ENCODE assay signal across 11 cellular contexts in genomic region chr16:89485701-89486246, GRCh38. TPM values are rescaled to one million over a fixed set of nuclear protein-coding genes. Genes with fewer than 3 reads are reported as not detected.
DNase-seq lines count a peak whose midpoint lies in the region; ATAC-seq and TF ChIP-seq lines count a peak whose summit lies in the region.
"Had no signal": no experiment of that assay in that cellular context is flagged by ENCODE, and none has a peak within 500 bp of the region (broad histone marks: within the 10 kb centered on the region; RNA-seq: fewer than 3 reads in every experiment).

No MANE protein-coding gene starts in this region.

- peak overlapping the region; percentile 19 for H3K4me3 ChIP-seq in naive thymus-derived CD4-positive, alpha-beta T cell (ENCODE audit: low read length)
- H3K4me3 ChIP-seq: left lung had no signal

- peak overlapping the region; percentile 86 to 99 (median 94) for H3K27ac Mint-ChIP-seq in CD14-positive monocyte
- H3K27ac Mint-ChIP-seq in HFFc6: peak overlapping the region; percentile 71
- peak overlapping the region; percentile 91 to 98 for H3K27ac Mint-ChIP-seq in activated naive CD4-positive, alpha-beta T cell treated with anti-CD3 and anti-CD28 coated beads, Interleukin-2, amount 50 U/mL, for 72 hours
- H3K27ac Mint-ChIP-seq in naive thymus-derived CD4-positive, alpha-beta T cell: peak overlapping the region; percentile 83 to 99 (median 96)

- H3K9me3 Mint-ChIP-seq in CD14-positive monocyte: peaks cover 0 to 2% (median 0%) of the 10 kb centered on the region in 7 donors
- no peaks in the 10 kb centered on the region for H3K9me3 Mint-ChIP-seq in HFFc6
- H3K9me3 Mint-ChIP-seq in activated naive CD4-positive, alpha-beta T cell treated with anti-CD3 and anti-CD28 coated beads, Interleukin-2, amount 50 U/mL, for 72 hours: no peaks in the 10 kb centered on the region
- H3K9me3 Mint-ChIP-seq in naive thymus-derived CD4-positive, alpha-beta T cell: peaks cover 0 to 6% (median 0%) of the 10 kb centered on the region in 11 donors

- intact Hi-C loops in CD14-positive monocyte (cut with micrococcal nuclease): loop anchor here (5.0 kb wide), 2 partner anchors 43 to 128 kb away; no protein-coding TSS in a partner anchor
- intact Hi-C loops in naive thymus-derived CD4-positive, alpha-beta T cell (cut with micrococcal nuclease): loop anchor here (2.0 to 5.0 kb wide), 6 partner anchors 19 to 217 kb away; partner anchors contain the start of gene SPATA2L (in 1 of the 2)

- no peaks in the 10 kb centered on the region for H3K36me3 ChIP-seq in naive thymus-derived CD4-positive, alpha-beta T cell (ENCODE audit: control insufficient read depth in 2 of 3, insufficient read depth in 3 of 3, low read length in 3 of 3)
- H3K36me3 ChIP-seq: left lung had no signal

- DNase-seq in CD14-positive monocyte (ENCODE audit: low spot score) (no peak), HFFc6 (no peak), epidermal melanocyte (ENCODE audit: insufficient read length, low spot score) (no peak)
- no peak for DNase-seq in activated naive CD4-positive, alpha-beta T cell treated with anti-CD3 and anti-CD28 coated beads, Interleukin-2, amount 50 U/mL, for 72 hours (ENCODE audit: low spot score in 2 of 2)
- DNase-seq in naive thymus-derived CD4-positive, alpha-beta T cell: no peak
- no peak for DNase-seq in activated CD4-positive, CD25-positive, alpha-beta regulatory T cell (lab: John Stamatoyannopoulos, UW)
- DNase-seq: caudate nucleus, left lung, SHP77 had no signal

- ATAC-seq in activated naive CD4-positive, alpha-beta T cell treated with anti-CD3 and anti-CD28 coated beads, Interleukin-2, amount 50 U/mL, for 72 hours: no peak
- no peak for ATAC-seq in naive thymus-derived CD4-positive, alpha-beta T cell
- ATAC-seq in GM19328 (IDR thresholded peaks at IDR 0.05; ENCODE audit: unreplicated experiment): no peak
- no peak for ATAC-seq in GM19324 (IDR thresholded peaks at IDR 0.05; ENCODE audit: low FRiP score, unreplicated experiment)
- ATAC-seq: left lung had no signal

- no peak overlapping the region for H3K4me3 Mint-ChIP-seq in CD14-positive monocyte
- H3K4me3 Mint-ChIP-seq in HFFc6: no peak overlapping the region; the same call in 1 of the 2 replicates
- peak overlapping the region; percentile 73 to 98 (median 88) for H3K4me3 Mint-ChIP-seq in naive thymus-derived CD4-positive, alpha-beta T cell

- H3K4me1 Mint-ChIP-seq in CD14-positive monocyte: peaks cover 79% of the 10 kb centered on the region
- H3K4me1 Mint-ChIP-seq in HFFc6 (ENCODE audit: low read depth): peaks cover 77% of the 10 kb centered on the region
- peaks cover 73 to 88% (median 78%) of the 10 kb centered on the region in 7 donors for H3K4me1 Mint-ChIP-seq in naive thymus-derived CD4-positive, alpha-beta T cell

- TF ChIP-seq CTCF in CD14-positive monocyte (IDR thresholded peaks at IDR 0.05) (no peak), HFFc6 (IDR thresholded peaks at IDR 0.05) (no peak)

- peaks cover 0 to 7% (median 1%) of the 10 kb centered on the region in 3 donors for H3K27me3 Mint-ChIP-seq in CD14-positive monocyte (ENCODE audit: low read depth in 3 of 3)
- peaks cover 10% of the 10 kb centered on the region for H3K27me3 Mint-ChIP-seq in HFFc6 (ENCODE audit: insufficient read depth)
- H3K27me3 Mint-ChIP-seq in naive thymus-derived CD4-positive, alpha-beta T cell: peaks cover 0 to 2% (median 0%) of the 10 kb centered on the region in 5 donors

- CTCF ChIA-PET in naive thymus-derived CD4-positive, alpha-beta T cell (lab: Charles Lee): interaction anchor here (0.6 to 0.9 kb wide), 4 partner anchors 9 to 204 kb away, joined by 3 to 4 read pairs (median 3); no protein-coding TSS in a partner anchor

- no peaks in the 10 kb centered on the region for H3K9me3 ChIP-seq in naive thymus-derived CD4-positive, alpha-beta T cell (ENCODE audit: control insufficient read depth in 2 of 3, low read length in 3 of 3)
- H3K9me3 ChIP-seq: left lung had no signal

- POLR2A ChIA-PET in naive thymus-derived CD4-positive, alpha-beta T cell (lab: Charles Lee): interaction anchor here (0.6 to 4.6 kb wide), 10 partner anchors 9 to 276 kb away, joined by 3 to 17 read pairs (median 4); no protein-coding TSS in a partner anchor

- H3K27me3 ChIP-seq in naive thymus-derived CD4-positive, alpha-beta T cell (ENCODE audit: control insufficient read depth in 2 of 2, insufficient read depth in 2 of 2, low read length in 2 of 2): no peaks in the 10 kb centered on the region
- H3K27me3 ChIP-seq: left lung had no signal

- H3K36me3 Mint-ChIP-seq in CD14-positive monocyte (peaks cover 38 to 39% of the 10 kb centered on the region in 2 donors), HFFc6 (ENCODE audit: low read depth) (peaks cover 10% of the 10 kb centered on the region)
- H3K36me3 Mint-ChIP-seq in activated naive CD4-positive, alpha-beta T cell treated with anti-CD3 and anti-CD28 coated beads, Interleukin-2, amount 50 U/mL, for 72 hours: peaks cover 10 to 36% of the 10 kb centered on the region in 2 donors
- peaks cover 0 to 21% (median 3%) of the 10 kb centered on the region in 5 donors for H3K36me3 Mint-ChIP-seq in naive thymus-derived CD4-positive, alpha-beta T cell

- peak overlapping the region; percentile 70 for H3K27ac ChIP-seq in naive thymus-derived CD4-positive, alpha-beta T cell (ENCODE audit: low read depth, low read length)
- H3K27ac ChIP-seq: left lung had no signal

- peaks cover 74 to 81% of the 10 kb centered on the region in 2 donors for H3K4me1 ChIP-seq in naive thymus-derived CD4-positive, alpha-beta T cell (ENCODE audit: control insufficient read depth in 2 of 2, insufficient read depth in 2 of 2, low read length in 2 of 2)

RNA-seq across cellular contexts. Expression of gene ANKRD11, which starts 4.6 kb away (rescaled TPM):
- polyA plus RNA-seq in CD14-positive monocyte: 1 to 10 TPM; 3.2 to 5.4 TPM
- total RNA-seq in HFFc6 (2021; fragmentation: NEBNext Ultra II Directional; extraction: Animal tissue kit (Norgen Biotek cat#: 25700)): 100 to 1,000 TPM; 110 to 120 (median 116) TPM
- 100 to 1,000 TPM; 130 to 165 TPM for total RNA-seq in activated naive CD4-positive, alpha-beta T cell treated with anti-CD3 and anti-CD28 coated beads, Interleukin-2, amount 50 U/mL, for 72 hours
- total RNA-seq in naive thymus-derived CD4-positive, alpha-beta T cell: 100 to 1,000 TPM; 178 to 254 (median 240) TPM
- polyA plus RNA-seq in naive thymus-derived CD4-positive, alpha-beta T cell: 10 to 100 TPM in 1 of 2 donors, 1 to 10 TPM in 1; 8.7 to 28.4 TPM

RNA-seq across cellular contexts. Expression of gene SPG7, which starts 22.4 kb away (rescaled TPM):
- 10 to 100 TPM; 30.3 to 34.4 TPM for polyA plus RNA-seq in CD14-positive monocyte
- 10 to 100 TPM; 81.5 to 97.0 (median 89.6) TPM for total RNA-seq in HFFc6 (2021; fragmentation: NEBNext Ultra II Directional; extraction: Animal tissue kit (Norgen Biotek cat#: 25700))
- 100 to 1,000 TPM in 1 of 2 donors, 10 to 100 TPM in 1; 97.7 to 114 TPM for total RNA-seq in activated naive CD4-positive, alpha-beta T cell treated with anti-CD3 and anti-CD28 coated beads, Interleukin-2, amount 50 U/mL, for 72 hours
- total RNA-seq in naive thymus-derived CD4-positive, alpha-beta T cell: 100 to 1,000 TPM; 129 to 181 (median 170) TPM
- polyA plus RNA-seq in naive thymus-derived CD4-positive, alpha-beta T cell: 10 to 100 TPM; 48.6 to 56.6 TPM

Comparison
In these comparisons a context has a peak if more than half of its experiments do, and no peak if none do; other contexts are left out.
1. H3K4me3 Mint-ChIP-seq: peak in naive thymus-derived CD4-positive, alpha-beta T cell (10 of 10); none in CD14-positive monocyte (0 of 2) and HFFc6 (single experiment).
2. Peak in every context shown above with its lines, with median percentiles within 50 percentile points of each other: H3K27ac Mint-ChIP-seq.